ENCODE assay signal across 8 cellular contexts in genomic region chr15:75641176-75641498, GRCh38. TPM values are rescaled to one million over a fixed set of nuclear protein-coding genes. Genes with fewer than 3 reads are reported as not detected.
DNase-seq lines count a peak whose midpoint lies in the region; ATAC-seq and TF ChIP-seq lines count a peak whose summit lies in the region.

No MANE protein-coding gene starts in this region.

- H3K4me1 ChIP-seq in ACC112 (ENCODE audit: control insufficient read depth, insufficient read depth, low read length, unreplicated experiment): peaks cover 5% of the 10 kb centered on the region
- peaks cover 12 to 45% of the 10 kb centered on the region in 2 experiments for H3K4me1 ChIP-seq in HCT116 (ENCODE audit: control insufficient read depth in 1 of 2, insufficient read depth in 2 of 2, low read length in 2 of 2)
- H3K4me1 ChIP-seq in mesodermal cell (ENCODE audit: control insufficient read depth, insufficient read depth, low read length, poor library complexity, severe bottlenecking): peaks cover 7% of the 10 kb centered on the region

- H3K4me3 ChIP-seq in ACC112 (ENCODE audit: low read depth, low read length) (peak overlapping the region; percentile 95), HCT116 (replicated peaks in 1 of 2; ENCODE audit: low read depth in 1 of 2, low read length in 2 of 2) (peak overlapping the region; percentile 95 to 97), mesodermal cell (ENCODE audit: extremely low read depth, insufficient read depth, low read length, poor library complexity, severe bottlenecking) (peak overlapping the region; percentile 90)

- no peaks in the 10 kb centered on the region for H3K9me2 ChIP-seq in HCT116 (ENCODE audit: insufficient read depth)

- H2AFZ ChIP-seq in ACC112 (ENCODE audit: low read length, unreplicated experiment) (no peak overlapping the region), HCT116 (ENCODE audit: low read depth, low read length, poor library complexity, severe bottlenecking) (no peak overlapping the region)

- no peaks in the 10 kb centered on the region for H3K36me3 ChIP-seq in ACC112 (ENCODE audit: insufficient read depth, low read length)
- H3K36me3 ChIP-seq in HCT116 (ENCODE audit: control insufficient read depth in 1 of 2, insufficient read depth in 2 of 2, low read length in 2 of 2): 0 out of 4 replicates have a peak, but pooled peaks cover 0 to 5% of the 10 kb centered on the region in 2 experiments
- H3K36me3 ChIP-seq in mesodermal cell (ENCODE audit: control insufficient read depth, insufficient read depth, low read length): peaks cover 5% of the 10 kb centered on the region

- peak overlapping the region; percentile 58 for H3K27ac ChIP-seq in ACC112 (ENCODE audit: low read depth, low read length)
- H3K27ac ChIP-seq in HCT116 (ENCODE audit: low read depth, low read length): peak overlapping the region; percentile 97
- H3K27ac ChIP-seq in mesodermal cell (ENCODE audit: low read depth, low read length, severe bottlenecking): peak overlapping the region; percentile 87

- H3K9me3 Mint-ChIP-seq in activated T-helper 2 cell treated with anti-CD3 and anti-CD28 coated beads, Interferon-gamma antibody, Interleukin-2, Interleukin-4, amounts not matched to agents 10 μg/mL and 5 μg/mL and 100 μg/mL, durations not matched to agents 14 hours and 24 hours and 36 hours: no peaks in the 10 kb centered on the region

- H3K4me3 Mint-ChIP-seq in activated T-helper 2 cell treated with anti-CD3 and anti-CD28 coated beads, Interferon-gamma antibody, Interleukin-2, Interleukin-4, amounts not matched to agents 10 μg/mL and 5 μg/mL and 100 μg/mL, durations not matched to agents 14 hours and 24 hours and 36 hours (ENCODE audit: low read depth): peak overlapping the region; percentile 92

- RAD21 ChIA-PET in HCT116 (lab: Charles Lee; ENCODE audit: low non-redundant PET in 1 of 2, low total read pairs in 2 of 2, uncharacterized antibody in 2 of 2, unreplicated experiment in 2 of 2): interaction anchor here in 1 of 2 experiments (1.4 to 2.0 kb wide), 2 partner anchors 32 to 273 kb away, joined by 3 to 8 read pairs; partner anchors contain the start of gene MAN2C1

- no peak; a peak in 1 of 6 replicates for TF ChIP-seq CTCF in HCT116 (IDR thresholded peaks at IDR 0.05 in 2 of 3, conservative IDR thresholded peaks at IDR 0.05 in 1 of 3; ENCODE audit: borderline replicate concordance in 1 of 3, insufficient read depth in 1 of 3, low read depth in 2 of 3, low read length in 2 of 3)

- H3K4me1 Mint-ChIP-seq in activated T-helper 2 cell treated with anti-CD3 and anti-CD28 coated beads, Interferon-gamma antibody, Interleukin-2, Interleukin-4, amounts not matched to agents 10 μg/mL and 5 μg/mL and 100 μg/mL, durations not matched to agents 14 hours and 24 hours and 36 hours (ENCODE audit: low read depth): peaks cover 29% of the 10 kb centered on the region

- peaks cover 2% of the 10 kb centered on the region for H3K27me3 Mint-ChIP-seq in activated T-helper 2 cell treated with anti-CD3 and anti-CD28 coated beads, Interferon-gamma antibody, Interleukin-2, Interleukin-4, amounts not matched to agents 10 μg/mL and 5 μg/mL and 100 μg/mL, durations not matched to agents 14 hours and 24 hours and 36 hours (ENCODE audit: low read depth)

- TF ChIP-seq POLR2A in HCT116 (IDR thresholded peaks at IDR 0.05; ENCODE audit: borderline replicate concordance, extremely low read depth, insufficient read depth, insufficient read length): no peak

- H3K9me3 ChIP-seq in HCT116 (ENCODE audit: control insufficient read depth in 1 of 2, insufficient read depth in 1 of 2, low read depth in 1 of 2, low read length in 2 of 2) (no peaks in the 10 kb centered on the region), mesodermal cell (ENCODE audit: control insufficient read depth, low read length) (no peaks in the 10 kb centered on the region)

- peak overlapping the region; percentile 98 for H3K4me2 ChIP-seq in HCT116 (ENCODE audit: low read length)

- WGBS in mesodermal cell (ENCODE audit: insufficient coverage in 2 of 2), 2 experiments: 100% methylated on average over 1 to 2 of the region's 4 CpGs

- H3K79me2 ChIP-seq in ACC112 (ENCODE audit: control insufficient read depth, insufficient read depth, low read length, unreplicated experiment) (peaks cover 32% of the 10 kb centered on the region), HCT116 (ENCODE audit: insufficient read depth, low read length) (peaks cover 33% of the 10 kb centered on the region)

- intact Hi-C loops in HCT116 (cut with micrococcal nuclease): loop anchor here (2.0 kb wide), 2 partner anchors 16 to 132 kb away; partner anchors contain the start of gene SNUPN
- intact Hi-C loops in activated T-helper 2 cell treated with anti-CD3 and anti-CD28 coated beads, Interferon-gamma antibody, Interleukin-2, Interleukin-4, amounts not matched to agents 10 μg/mL and 5 μg/mL and 100 μg/mL, durations not matched to agents 14 hours and 24 hours and 36 hours (cut with micrococcal nuclease): loop anchor here (1.0 to 10.0 kb wide), 5 partner anchors 34 to 264 kb away; partner anchors contain the start of genes FBXO22 and PTPN9

- POLR2A ChIA-PET in HCT116 (lab: Charles Lee): interaction anchor here (1.1 to 5.1 kb wide), 6 partner anchors 14 to 734 kb away, joined by 3 to 35 read pairs (median 8); partner anchors contain the start of genes COX5A, FAM219B, SIN3A and SNUPN

- no peak for TF ChIP-seq RAD21 in HCT116 (IDR thresholded peaks at IDR 0.05; ENCODE audit: low read depth)

- peak overlapping the region; percentile 98 for H3K9ac ChIP-seq in HCT116 (ENCODE audit: low read length)

- ATAC-seq in HCT116: no peak

- peaks cover 28% of the 10 kb centered on the region for H3K36me3 Mint-ChIP-seq in activated T-helper 2 cell treated with anti-CD3 and anti-CD28 coated beads, Interferon-gamma antibody, Interleukin-2, Interleukin-4, amounts not matched to agents 10 μg/mL and 5 μg/mL and 100 μg/mL, durations not matched to agents 14 hours and 24 hours and 36 hours (ENCODE audit: low read depth)

- H3K27ac Mint-ChIP-seq in activated T-helper 2 cell treated with anti-CD3 and anti-CD28 coated beads, Interferon-gamma antibody, Interleukin-2, Interleukin-4, amounts not matched to agents 10 μg/mL and 5 μg/mL and 100 μg/mL, durations not matched to agents 14 hours and 24 hours and 36 hours: peak overlapping the region; percentile 93

- no peaks in the 10 kb centered on the region for H3K27me3 ChIP-seq in ACC112 (ENCODE audit: insufficient read depth, low read length)
- no peaks in the 10 kb centered on the region for H3K27me3 ChIP-seq in HCT116 (ENCODE audit: insufficient read depth, low read length)

- BruUV-seq in HCT116 (replicated peaks; lab: Mats Ljungman, UMichigan): no TSS peak

- CTCF ChIA-PET in HCT116 (lab: Charles Lee): interaction anchor here (1.4 to 2.2 kb wide), 6 partner anchors 13 to 273 kb away, joined by 3 to 21 read pairs (median 6); partner anchors contain the start of genes MAN2C1 and SNUPN

- peaks cover 15% of the 10 kb centered on the region; the same call in 1 of the 2 replicates for H4K20me1 ChIP-seq in HCT116 (ENCODE audit: insufficient read depth)

- no peak for DNase-seq in HCT116 (ENCODE audit: low read depth, low spot score)
- no peak for DNase-seq in activated T-helper 2 cell treated with anti-CD3 and anti-CD28 coated beads, Interferon-gamma antibody, Interleukin-2, Interleukin-4, amounts not matched to agents 10 μg/mL and 5 μg/mL and 100 μg/mL, durations not matched to agents 14 hours and 24 hours and 36 hours (ENCODE audit: low spot score)
- DNase-seq in NCI-H2171 (lab: John Stamatoyannopoulos, UW): no peak
- no peak for DNase-seq in LoVo (ENCODE audit: low spot score)
- DNase-seq in nucleus accumbens (lab: John Stamatoyannopoulos, UW): no peak
- no peak for DNase-seq in NCI-H2029 (lab: John Stamatoyannopoulos, UW)

TF ChIP-seq in HCT116, 20 proteins besides CTCF, POLR2A, EP300 and RAD21 (continues in another document):
- TF ChIP-seq POLR2AphosphoS5 (IDR thresholded peaks at IDR 0.05; ENCODE audit: low read depth, low read length) (no peak), EZH2 (IDR thresholded peaks at IDR 0.05) (no peak), EGR1 (IDR thresholded peaks at IDR 0.05; ENCODE audit: low read depth) (no peak), SP1 (IDR thresholded peaks at IDR 0.05; ENCODE audit: low read depth) (no peak), YY1 (IDR thresholded peaks at IDR 0.05; ENCODE audit: extremely low read depth, insufficient replicate concordance, low read depth, low read length) (no peak), CBX3 (IDR thresholded peaks at IDR 0.05; ENCODE audit: low read depth) (no peak), SIN3A (IDR thresholded peaks at IDR 0.05; ENCODE audit: low read depth) (no peak), JUND (IDR thresholded peaks at IDR 0.05) (no peak), FOSL1 (IDR thresholded peaks at IDR 0.05; ENCODE audit: low read depth) (no peak), MAX (IDR thresholded peaks at IDR 0.05) (no peak), ELF1 (IDR thresholded peaks at IDR 0.05; ENCODE audit: borderline replicate concordance, low read depth) (no peak)

RNA-seq across cellular contexts. Expression of gene IMP3, which starts 1.1 kb away (rescaled TPM):
- total RNA-seq in HCT116 (2021; ENCODE audit: unreplicated experiment): 79.9 TPM
- polyA plus RNA-seq in HCT116 (2012): 68.6 and 78.4 TPM in 2 replicates
- 103 and 106 TPM in 2 replicates for total RNA-seq in activated T-helper 2 cell treated with anti-CD3 and anti-CD28 coated beads, Interferon-gamma antibody, Interleukin-2, Interleukin-4, amounts not matched to agents 10 μg/mL and 5 μg/mL and 100 μg/mL, durations not matched to agents 14 hours and 24 hours and 36 hours
- 26.5 TPM for polyA plus RNA-seq in mesodermal cell (2013, experiment 1 of 2)
- 24.9 TPM for polyA plus RNA-seq in mesodermal cell (2013, experiment 2 of 2)

RNA-seq across cellular contexts. Expression of gene SNX33, which starts 6.6 kb away (rescaled TPM):
- total RNA-seq in HCT116 (2021; ENCODE audit: unreplicated experiment): 8.3 TPM
- polyA plus RNA-seq in HCT116 (2012): 16.0 and 17.6 TPM in 2 replicates
- total RNA-seq in activated T-helper 2 cell treated with anti-CD3 and anti-CD28 coated beads, Interferon-gamma antibody, Interleukin-2, Interleukin-4, amounts not matched to agents 10 μg/mL and 5 μg/mL and 100 μg/mL, durations not matched to agents 14 hours and 24 hours and 36 hours: 6.8 and 7.4 TPM in 2 replicates
- 18.2 TPM for polyA plus RNA-seq in mesodermal cell (2013, experiment 1 of 2)
- 15.0 TPM for polyA plus RNA-seq in mesodermal cell (2013, experiment 2 of 2)

RNA-seq across cellular contexts. Expression of gene SNUPN, which starts 15.6 kb away (rescaled TPM):
- total RNA-seq in HCT116 (2021; ENCODE audit: unreplicated experiment): 29.8 TPM
- polyA plus RNA-seq in HCT116 (2012): 20.1 and 28.7 TPM in 2 replicates
- 32.7 and 40.9 TPM in 2 replicates for total RNA-seq in activated T-helper 2 cell treated with anti-CD3 and anti-CD28 coated beads, Interferon-gamma antibody, Interleukin-2, Interleukin-4, amounts not matched to agents 10 μg/mL and 5 μg/mL and 100 μg/mL, durations not matched to agents 14 hours and 24 hours and 36 hours
- polyA plus RNA-seq in mesodermal cell (2013, experiment 1 of 2): 16.4 TPM
- 16.7 TPM for polyA plus RNA-seq in mesodermal cell (2013, experiment 2 of 2)
